Comparison of ENCODE assay signal across 1 cellular context in genomic region chr7:74405191-74405898, GRCh38.
TF ChIP-seq lines count a peak whose summit lies in the region.

No MANE protein-coding gene starts in this region.

TF ChIP-seq in SK-N-SH, 30 proteins besides CTCF, POLR2A, EP300 and RAD21 (continued from another document):
- TF ChIP-seq, protein P1, sequence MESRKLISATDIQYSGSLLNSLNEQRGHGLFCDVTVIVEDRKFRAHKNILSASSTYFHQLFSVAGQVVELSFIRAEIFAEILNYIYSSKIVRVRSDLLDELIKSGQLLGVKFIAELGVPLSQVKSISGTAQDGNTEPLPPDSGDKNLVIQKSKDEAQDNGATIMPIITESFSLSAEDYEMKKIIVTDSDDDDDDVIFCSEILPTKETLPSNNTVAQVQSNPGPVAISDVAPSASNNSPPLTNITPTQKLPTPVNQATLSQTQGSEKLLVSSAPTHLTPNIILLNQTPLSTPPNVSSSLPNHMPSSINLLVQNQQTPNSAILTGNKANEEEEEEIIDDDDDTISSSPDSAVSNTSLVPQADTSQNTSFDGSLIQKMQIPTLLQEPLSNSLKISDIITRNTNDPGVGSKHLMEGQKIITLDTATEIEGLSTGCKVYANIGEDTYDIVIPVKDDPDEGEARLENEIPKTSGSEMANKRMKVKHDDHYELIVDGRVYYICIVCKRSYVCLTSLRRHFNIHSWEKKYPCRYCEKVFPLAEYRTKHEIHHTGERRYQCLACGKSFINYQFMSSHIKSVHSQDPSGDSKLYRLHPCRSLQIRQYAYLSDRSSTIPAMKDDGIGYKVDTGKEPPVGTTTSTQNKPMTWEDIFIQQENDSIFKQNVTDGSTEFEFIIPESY (IDR thresholded peaks at IDR 0.05; ENCODE audit: borderline replicate concordance, low read depth), result no peak
- TF ChIP-seq REST (IDR thresholded peaks at IDR 0.05; ENCODE audit: low read depth, low read length) (no peak), SMC3 (IDR thresholded peaks at IDR 0.05; ENCODE audit: low read depth, low read length) (no peak), POLR2AphosphoS5 (IDR thresholded peaks at IDR 0.05; ENCODE audit: low read depth, low read length) (no peak)
- TF ChIP-seq, protein P2, sequence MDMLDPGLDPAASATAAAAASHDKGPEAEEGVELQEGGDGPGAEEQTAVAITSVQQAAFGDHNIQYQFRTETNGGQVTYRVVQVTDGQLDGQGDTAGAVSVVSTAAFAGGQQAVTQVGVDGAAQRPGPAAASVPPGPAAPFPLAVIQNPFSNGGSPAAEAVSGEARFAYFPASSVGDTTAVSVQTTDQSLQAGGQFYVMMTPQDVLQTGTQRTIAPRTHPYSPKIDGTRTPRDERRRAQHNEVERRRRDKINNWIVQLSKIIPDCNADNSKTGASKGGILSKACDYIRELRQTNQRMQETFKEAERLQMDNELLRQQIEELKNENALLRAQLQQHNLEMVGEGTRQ (IDR thresholded peaks at IDR 0.05; ENCODE audit: borderline replicate concordance, low read depth, low read length), result no peak
TF ChIP-seq in SK-N-SH: peak in this region for 0.
